8 cellular contexts compared by ENCODE assay signal in genomic region chr12:111409403-111410228, GRCh38. TPM values are rescaled to one million over a fixed set of nuclear protein-coding genes. Genes with fewer than 3 reads are reported as not detected.
DNase-seq lines count a peak whose midpoint lies in the region; ATAC-seq and TF ChIP-seq lines count a peak whose summit lies in the region.

No MANE protein-coding gene starts in this region.

- peak overlapping the region; percentile 97 for H3K4me3 ChIP-seq in Loucy (ENCODE audit: low read length, poor library complexity, severe bottlenecking)

- H3K4me1 ChIP-seq in Loucy (ENCODE audit: insufficient read depth, low read length, poor library complexity, severe bottlenecking), result peaks cover 84% of the 10 kb centered on the region

- peak overlapping the region; percentile 89 for H3K27ac Mint-ChIP-seq in CD4-positive, alpha-beta T cell
- peak overlapping the region; percentile 93 for H3K27ac Mint-ChIP-seq in activated naive CD8-positive, alpha-beta T cell treated with anti-CD3 and anti-CD28 coated beads, Interleukin-2, amount 10 ng/mL, durations not matched to agents 7 days and 5 days

- H3K36me3 ChIP-seq in Loucy (ENCODE audit: insufficient read depth, low read length), result no peaks in the 10 kb centered on the region

- H3K79me2 ChIP-seq in Loucy (ENCODE audit: insufficient read depth, low read length), result peaks cover 87% of the 10 kb centered on the region

- H3K27me3 ChIP-seq in CD4-positive, alpha-beta T cell (ENCODE audit: control insufficient read depth, insufficient read depth, low read length), result no peaks in the 10 kb centered on the region
- H3K27me3 ChIP-seq in Loucy (ENCODE audit: insufficient read depth, low read length, poor library complexity, severe bottlenecking), result peaks cover 9% of the 10 kb centered on the region

- peak overlapping the region; percentile 64 for H3K27ac ChIP-seq in CD4-positive, alpha-beta T cell (ENCODE audit: low read depth, low read length)

- H3K9ac ChIP-seq in Loucy (ENCODE audit: low read depth, low read length, poor library complexity, severe bottlenecking), result peak overlapping the region; percentile 99

- H2AFZ ChIP-seq in Loucy (ENCODE audit: low read length), result no peak overlapping the region

- no peak for DNase-seq in CD4-positive, alpha-beta T cell
- peak; percentile 66 for DNase-seq in activated naive CD8-positive, alpha-beta T cell treated with anti-CD3 and anti-CD28 coated beads, Interleukin-2, amount 10 ng/mL, durations not matched to agents 7 days and 5 days
- peak; percentile 55 for DNase-seq in iris pigment epithelial cell (ENCODE audit: low read depth)
- DNase-seq in stromal cell of bone marrow (ENCODE audit: low read depth), result peak; percentile 45
- no peak for DNase-seq in NCI-H2227 (lab: John Stamatoyannopoulos, UW; ENCODE audit: unreplicated experiment)
- DNase-seq in T-helper 9 cell, result no peak

- no peak for TF ChIP-seq CTCF in CD4-positive, alpha-beta T cell (IDR thresholded peaks at IDR 0.05)
- TF ChIP-seq CTCF in Loucy (conservative IDR thresholded peaks at IDR 0.05; ENCODE audit: low read length), result no peak

- H3K9me3 ChIP-seq in CD4-positive, alpha-beta T cell (ENCODE audit: control insufficient read depth, low read length), result no peaks in the 10 kb centered on the region
- H3K9me3 ChIP-seq in Loucy (ENCODE audit: insufficient read depth, low read depth, low read length), result no peaks in the 10 kb centered on the region

- 0 out of 2 replicates have a peak, but pooled peaks cover 2% of the 10 kb centered on the region for H3F3A ChIP-seq in Loucy (ENCODE audit: low read depth)

- no peaks in the 10 kb centered on the region for H3K9me2 ChIP-seq in Loucy (replicated peaks; ENCODE audit: low read depth, low read length)

- H3K4me2 ChIP-seq in Loucy (ENCODE audit: low read depth, low read length, poor library complexity, severe bottlenecking), result peak overlapping the region; percentile 99

- H3K4me1 Mint-ChIP-seq in CD4-positive, alpha-beta T cell (ENCODE audit: low read depth), result peaks cover 81% of the 10 kb centered on the region
- peaks cover 57% of the 10 kb centered on the region for H3K4me1 Mint-ChIP-seq in activated naive CD8-positive, alpha-beta T cell treated with anti-CD3 and anti-CD28 coated beads, Interleukin-2, amount 10 ng/mL, durations not matched to agents 7 days and 5 days

- POLR2A ChIA-PET in CD4-positive, alpha-beta T cell (lab: Charles Lee), result interaction anchor here (1.4 to 7.0 kb wide), 3 partner anchors 20 to 36 kb away, joined by 11 to 66 read pairs (median 35); no protein-coding TSS in a partner anchor
- POLR2A ChIA-PET in activated naive CD8-positive, alpha-beta T cell treated with anti-CD3 and anti-CD28 coated beads, Interleukin-2, amount 10 ng/mL, durations not matched to agents 7 days and 5 days (lab: Charles Lee), result interaction anchor here (1.8 to 11.5 kb wide), 4 partner anchors 19 to 42 kb away, joined by 5 to 150 read pairs (median 56); no protein-coding TSS in a partner anchor

- no peak for ATAC-seq in CD4-positive, alpha-beta T cell (ENCODE audit: poor library complexity)
- ATAC-seq in activated naive CD8-positive, alpha-beta T cell treated with anti-CD3 and anti-CD28 coated beads, Interleukin-2, amount 10 ng/mL, durations not matched to agents 7 days and 5 days (ENCODE audit: low read depth), result no peak
- ATAC-seq in GM18517 (IDR thresholded peaks at IDR 0.05; ENCODE audit: unreplicated experiment), result no peak

- H3K27me3 Mint-ChIP-seq in CD4-positive, alpha-beta T cell, result no peaks in the 10 kb centered on the region
- H3K27me3 Mint-ChIP-seq in activated naive CD8-positive, alpha-beta T cell treated with anti-CD3 and anti-CD28 coated beads, Interleukin-2, amount 10 ng/mL, durations not matched to agents 7 days and 5 days, result no peaks in the 10 kb centered on the region

- H3K4me3 Mint-ChIP-seq in CD4-positive, alpha-beta T cell, result peak overlapping the region; percentile 88
- peak overlapping the region; percentile 97 for H3K4me3 Mint-ChIP-seq in activated naive CD8-positive, alpha-beta T cell treated with anti-CD3 and anti-CD28 coated beads, Interleukin-2, amount 10 ng/mL, durations not matched to agents 7 days and 5 days

- intact Hi-C loops in CD4-positive, alpha-beta T cell (cut with DNase I, micrococcal nuclease), result loop anchor here (2.0 to 10.0 kb wide), 4 partner anchors 15 to 605 kb away; partner anchors contain the start of genes ATXN2 (in 2 of the 2), ERP29 (in 1 of the 2) and TMEM116 (in 1 of the 2)

- CTCF ChIA-PET in CD4-positive, alpha-beta T cell (lab: Charles Lee), result interaction anchor here (8.4 to 16.9 kb wide), 2 partner anchors 13 to 41 kb away, joined by 56 to 487 read pairs; no protein-coding TSS in a partner anchor

- H4K20me1 ChIP-seq in Loucy (ENCODE audit: insufficient read depth, low read length, poor library complexity, severe bottlenecking), result peaks cover 82% of the 10 kb centered on the region

- H3K36me3 Mint-ChIP-seq in CD4-positive, alpha-beta T cell (ENCODE audit: low read depth), result peaks cover 15% of the 10 kb centered on the region
- H3K36me3 Mint-ChIP-seq in activated naive CD8-positive, alpha-beta T cell treated with anti-CD3 and anti-CD28 coated beads, Interleukin-2, amount 10 ng/mL, durations not matched to agents 7 days and 5 days, result peaks cover 8% of the 10 kb centered on the region

- H3K9me3 Mint-ChIP-seq in CD4-positive, alpha-beta T cell, result no peaks in the 10 kb centered on the region
- H3K9me3 Mint-ChIP-seq in activated naive CD8-positive, alpha-beta T cell treated with anti-CD3 and anti-CD28 coated beads, Interleukin-2, amount 10 ng/mL, durations not matched to agents 7 days and 5 days, result no peaks in the 10 kb centered on the region

RNA-seq across cellular contexts. Expression of gene SH2B3, which starts 3.9 kb away (rescaled TPM):
- total RNA-seq in CD4-positive, alpha-beta T cell, result 10 to 100 TPM; 42.3 to 46.4 TPM
- 10 to 100 TPM; 40.7 to 44.5 TPM for total RNA-seq in activated naive CD8-positive, alpha-beta T cell treated with anti-CD3 and anti-CD28 coated beads, Interleukin-2, amount 10 ng/mL, durations not matched to agents 7 days and 5 days

RNA-seq across cellular contexts. Expression of gene PHETA1, which starts 40.7 kb away (rescaled TPM):
- 1 to 10 TPM; 1.3 to 1.7 TPM for total RNA-seq in CD4-positive, alpha-beta T cell
- total RNA-seq in activated naive CD8-positive, alpha-beta T cell treated with anti-CD3 and anti-CD28 coated beads, Interleukin-2, amount 10 ng/mL, durations not matched to agents 7 days and 5 days, result 1 to 10 TPM; 2.9 to 3.8 TPM

Comparison
In these comparisons a context has a peak if more than half of its experiments do, and no peak if none do; other contexts are left out.
1. DNase-seq: peak in activated naive CD8-positive, alpha-beta T cell treated with anti-CD3 and anti-CD28 coated beads, Interleukin-2, amount 10 ng/mL, durations not matched to agents 7 days and 5 days (single experiment), iris pigment epithelial cell (single experiment) and stromal cell of bone marrow (single experiment); none in CD4-positive, alpha-beta T cell (0 of 10), NCI-H2227 (single experiment) and T-helper 9 cell (single experiment).